In the genomic region with DNA sequence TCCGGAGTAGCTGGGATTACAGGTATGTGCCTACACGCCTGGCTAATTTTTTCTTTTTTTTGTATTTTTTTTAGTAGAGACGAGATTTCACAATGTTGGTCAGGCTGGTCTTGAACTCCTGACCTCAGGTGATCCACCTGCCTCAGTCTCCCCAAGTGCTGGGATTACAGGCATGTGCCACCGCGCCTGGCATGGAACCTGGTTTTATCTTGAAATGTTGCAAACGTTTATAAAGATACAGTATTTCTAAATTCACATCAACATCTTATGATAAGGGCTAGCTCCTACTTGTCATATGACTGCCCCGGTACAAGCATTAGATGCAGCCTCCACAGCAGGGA, we compare ENCODE assay signal across 8 cellular contexts. TPM values are rescaled to one million over a fixed set of nuclear protein-coding genes. Genes with fewer than 3 reads are reported as not detected.
DNase-seq lines count a peak whose midpoint lies in the region; ATAC-seq, FAIRE-seq and TF ChIP-seq lines count a peak whose summit lies in the region.

No MANE protein-coding gene starts in this region.

- H3K36me3 Mint-ChIP-seq in H9 (ENCODE audit: insufficient read depth in 1 of 3, low read depth in 3 of 3) (peaks cover 6 to 8% (median 6%) of the 10 kb centered on the region in 3 experiments; a peak in 6 of 7 replicates), activated B cell treated with CpG ODN at 0.5 μM for 24 hours (ENCODE audit: low read depth) (peaks cover 12% of the 10 kb centered on the region)

- H3T11ph ChIP-seq in H9 (ENCODE audit: low read length): no peak overlapping the region

- intact Hi-C loops in activated B cell treated with CpG ODN at 0.5 μM for 24 hours (cut with micrococcal nuclease) (loop anchor here (2.0 kb wide), 5 partner anchors 13 to 171 kb away; partner anchors contain the start of gene DHODH), right cardiac atrium (cut with DNase I) (no loop called here)

- H3K9me3 Mint-ChIP-seq in H9 (peaks cover 0 to 2% of the 10 kb centered on the region in 2 experiments; a peak in 1 of 5 replicates), activated B cell treated with CpG ODN at 0.5 μM for 24 hours (no peaks in the 10 kb centered on the region)

- no peak overlapping the region for H2AK5ac ChIP-seq in H9 (ENCODE audit: insufficient read length, low read length)

- no peak overlapping the region for H3K4ac ChIP-seq in H9 (ENCODE audit: low read depth, low read length)

- H3K27me3 Mint-ChIP-seq in H9 (ENCODE audit: low read depth) (no peaks in the 10 kb centered on the region; the same call in 1 of the 2 replicates), activated B cell treated with CpG ODN at 0.5 μM for 24 hours (no peaks in the 10 kb centered on the region)

- H3K56ac ChIP-seq in H9 (ENCODE audit: insufficient read length, low read depth, low read length): no peak overlapping the region

- H3K27me3 ChIP-seq in H9 (ENCODE audit: insufficient read depth, low read length) (no peaks in the 10 kb centered on the region), right cardiac atrium (ENCODE audit: control insufficient read depth, insufficient read depth) (no peaks in the 10 kb centered on the region), smooth muscle cell (ENCODE audit: low read depth) (no peaks in the 10 kb centered on the region)

- H3K79me2 ChIP-seq in H9 (ENCODE audit: insufficient read depth, low read length) (peaks cover 21% of the 10 kb centered on the region; the same call in 1 of the 2 replicates), smooth muscle cell (ENCODE audit: low read depth) (peaks cover 35% of the 10 kb centered on the region)

- ATAC-seq in activated B cell treated with CpG ODN at 0.5 μM for 24 hours (ENCODE audit: low read depth): no peak
- no peak for ATAC-seq in right cardiac atrium
- no peak for ATAC-seq in GM21360 (IDR thresholded peaks at IDR 0.05; ENCODE audit: unreplicated experiment)
- ATAC-seq in HG02973 (IDR thresholded peaks at IDR 0.05; ENCODE audit: unreplicated experiment): no peak

- H3K9me3 ChIP-seq in H9 (ENCODE audit: control insufficient read depth, low read depth, low read length) (no peaks in the 10 kb centered on the region), right cardiac atrium (ENCODE audit: control insufficient read depth, low read length) (no peaks in the 10 kb centered on the region), smooth muscle cell (replicated peaks; ENCODE audit: low read depth) (no peaks in the 10 kb centered on the region)

- H3K27ac Mint-ChIP-seq in H9 (peak overlapping the region; percentile 89 to 99 (median 99); a peak in 6 of 7 replicates), activated B cell treated with CpG ODN at 0.5 μM for 24 hours (peak overlapping the region; percentile 94)

- POLR2A ChIA-PET in activated B cell treated with CpG ODN at 0.5 μM for 24 hours (lab: Charles Lee): interaction anchor here (0.6 to 7.8 kb wide), 9 partner anchors 9 to 167 kb away, joined by 3 to 144 read pairs (median 5); partner anchors contain the start of genes AP1G1 and ZNF821

- H3K23me2 ChIP-seq in H9 (ENCODE audit: insufficient read length, low read depth, low read length, poor library complexity, severe bottlenecking): peaks cover 7% of the 10 kb centered on the region

- no peak for DNase-seq in H9
- no peak for DNase-seq in activated B cell treated with CpG ODN at 0.5 μM for 24 hours
- DNase-seq in right cardiac atrium: no peak
- no peak for DNase-seq in smooth muscle cell (lab: John Stamatoyannopoulos, UW; ENCODE audit: unreplicated experiment)
- DNase-seq in urothelium cell line (ENCODE audit: low spot score): no peak
- DNase-seq in NCI-H1417 treated with DMSO at 0.1 percent for 48 hours (lab: John Stamatoyannopoulos, UW): no peak

- no peaks in the 10 kb centered on the region for H3K4me1 ChIP-seq in H9 (ENCODE audit: insufficient read depth, low read length)
- H3K4me1 ChIP-seq in right cardiac atrium (ENCODE audit: control insufficient read depth, insufficient read depth, low read length): no peaks in the 10 kb centered on the region
- peaks cover 13% of the 10 kb centered on the region for H3K4me1 ChIP-seq in smooth muscle cell (ENCODE audit: low read depth)

- no peak overlapping the region for H2BK12ac ChIP-seq in H9 (ENCODE audit: insufficient read length, low read depth, low read length)

- no peak overlapping the region for H3K23ac ChIP-seq in H9 (ENCODE audit: insufficient read length, low read depth, low read length)

- H3K4me3 Mint-ChIP-seq in H9: peak overlapping the region; percentile 97 to 98
- peak overlapping the region; percentile 96 for H3K4me3 Mint-ChIP-seq in activated B cell treated with CpG ODN at 0.5 μM for 24 hours

- H3K9ac ChIP-seq in H9 (ENCODE audit: extremely low read depth, insufficient read length, low read length) (no peak overlapping the region), smooth muscle cell (ENCODE audit: low read depth) (peak overlapping the region; percentile 95)

- no peak overlapping the region for H4K8ac ChIP-seq in H9 (replicated peaks; ENCODE audit: insufficient read length, low read depth, low read length)

- H4K5ac ChIP-seq in H9 (ENCODE audit: insufficient read length, low read depth, low read length): no peak overlapping the region

- no peak overlapping the region for H3K27ac ChIP-seq in H9 (ENCODE audit: insufficient read length, low read depth, low read length)
- peak overlapping the region; percentile 100 for H3K27ac ChIP-seq in right cardiac atrium (ENCODE audit: low read length)
- H3K27ac ChIP-seq in smooth muscle cell (ENCODE audit: low read depth): peak overlapping the region; percentile 98

- peaks cover 8 to 16% of the 10 kb centered on the region in 2 experiments for H3K4me1 Mint-ChIP-seq in H9
- H3K4me1 Mint-ChIP-seq in activated B cell treated with CpG ODN at 0.5 μM for 24 hours: peaks cover 19% of the 10 kb centered on the region

- H3K36me3 ChIP-seq in smooth muscle cell (ENCODE audit: low read depth): no peaks in the 10 kb centered on the region

- H3K14ac ChIP-seq in H9 (ENCODE audit: insufficient read depth, low read length): no peak overlapping the region

- FAIRE-seq in urothelium cell line (lab: Jason Lieb, UNC): no peak

- H4K91ac ChIP-seq in H9 (ENCODE audit: insufficient read length, low read depth, low read length): no peak overlapping the region

- no peak overlapping the region for H2BK20ac ChIP-seq in H9 (ENCODE audit: low read depth, low read length, poor library complexity, severe bottlenecking)

- H3K4me2 ChIP-seq in H9 (ENCODE audit: insufficient read depth, insufficient read length, low read length) (peak overlapping the region; percentile 93), smooth muscle cell (peak overlapping the region; percentile 95)

- no peak overlapping the region for H2BK15ac ChIP-seq in H9 (ENCODE audit: low read depth, low read length)

- H3K4me3 ChIP-seq in right cardiac atrium (ENCODE audit: low read length): peak overlapping the region; percentile 90
- H3K4me3 ChIP-seq in smooth muscle cell: peak overlapping the region; percentile 88

- no peak for TF ChIP-seq CTCF in H9 (conservative IDR thresholded peaks at IDR 0.05)
- TF ChIP-seq CTCF in activated B cell treated with CpG ODN at 0.5 μM for 24 hours (IDR thresholded peaks at IDR 0.05): no peak
- TF ChIP-seq CTCF in smooth muscle cell (IDR thresholded peaks at IDR 0.05; ENCODE audit: borderline replicate concordance, insufficient read depth, poor library complexity, severe bottlenecking): no peak

- H3K79me1 ChIP-seq in H9 (ENCODE audit: insufficient read depth, low read depth, low read length, poor library complexity, severe bottlenecking): no peaks in the 10 kb centered on the region

- WGBS in H9 (ENCODE audit: extremely low coverage, insufficient read length, low lambda C conversion rate): no CpG with 5 or more reads among the region's 7 CpGs
- WGBS in right cardiac atrium: 46% methylated on average over 7 of the region's 7 CpGs
- WGBS in smooth muscle cell (ENCODE audit: low lambda C conversion rate): 59% methylated on average over 7 of the region's 7 CpGs

- no peak overlapping the region for H2AFZ ChIP-seq in H9 (ENCODE audit: low read length)
- peak overlapping the region; percentile 61 for H2AFZ ChIP-seq in smooth muscle cell (ENCODE audit: low read depth)

- H4K20me1 ChIP-seq in H9 (ENCODE audit: control insufficient read depth, insufficient read depth, insufficient read length): no peaks in the 10 kb centered on the region
- peaks cover 30% of the 10 kb centered on the region for H4K20me1 ChIP-seq in smooth muscle cell (ENCODE audit: low read depth)

- no peak overlapping the region for H2BK120ac ChIP-seq in H9 (ENCODE audit: low read depth, low read length, poor library complexity, severe bottlenecking)

- peaks cover 17% of the 10 kb centered on the region for H3F3A ChIP-seq in smooth muscle cell (ENCODE audit: low read depth)

- CTCF ChIA-PET in activated B cell treated with CpG ODN at 0.5 μM for 24 hours (lab: Charles Lee): interaction anchor here (0.8 to 1.2 kb wide), 2 partner anchors 9 to 11 kb away, joined by 4 read pairs; no protein-coding TSS in a partner anchor

- H2BK5ac ChIP-seq in H9 (ENCODE audit: insufficient read length, low read length): no peak overlapping the region

- H3K18ac ChIP-seq in H9 (ENCODE audit: insufficient read length, low read depth, low read length): no peak overlapping the region

RNA-seq across cellular contexts. Expression of gene IST1, which starts 1.5 kb away (rescaled TPM):
- total RNA-seq in H9 (2021) (263 and 264 TPM in 2 replicates), activated B cell treated with CpG ODN at 0.5 μM for 24 hours (199 and 206 TPM in 2 replicates), right cardiac atrium (100 to 1,000 TPM; 128 to 148 (median 139) TPM), smooth muscle cell (220 and 247 TPM in 2 replicates)
- polyA plus RNA-seq in right cardiac atrium (89.5 TPM), smooth muscle cell (125 and 148 TPM in 2 replicates)

RNA-seq across cellular contexts. Expression of gene ZNF821, which starts 9.9 kb away (rescaled TPM):
- total RNA-seq in H9 (2021) (11.6 and 12.5 TPM in 2 replicates), activated B cell treated with CpG ODN at 0.5 μM for 24 hours (10.6 and 13.6 TPM in 2 replicates), right cardiac atrium (1 to 10 TPM; 6.3 to 8.5 (median 6.9) TPM), smooth muscle cell (12.0 and 25.4 TPM in 2 replicates)
- polyA plus RNA-seq in right cardiac atrium (5.0 TPM), smooth muscle cell (17.5 and 17.8 TPM in 2 replicates)

RNA-seq across cellular contexts. Expression of gene ATXN1L, which starts 48.1 kb away (rescaled TPM):
- total RNA-seq in H9 (2021) (30.1 and 30.3 TPM in 2 replicates), activated B cell treated with CpG ODN at 0.5 μM for 24 hours (24.9 and 28.3 TPM in 2 replicates), right cardiac atrium (10 to 100 TPM; 16.2 to 20.1 (median 17.1) TPM), smooth muscle cell (14.8 and 17.6 TPM in 2 replicates)
- polyA plus RNA-seq in right cardiac atrium (8.7 TPM), smooth muscle cell (6.7 and 7.4 TPM in 2 replicates)
